15 cellular contexts compared by ENCODE assay signal in genomic region chr10:26622891-26623290, GRCh38.
DNase-seq lines count a peak whose midpoint lies in the region; ATAC-seq, FAIRE-seq and TF ChIP-seq lines count a peak whose summit lies in the region.
"Had no signal": no experiment of that assay in that cellular context is flagged by ENCODE, and none has a peak within 500 bp of the region (broad histone marks: within the 10 kb centered on the region; RNA-seq: fewer than 3 reads in every experiment).

No MANE protein-coding gene starts in this region.

- no peak overlapping the region for H3K4me3 Mint-ChIP-seq in CD8-positive, alpha-beta memory T cell
- H3K4me3 Mint-ChIP-seq in naive thymus-derived CD4-positive, alpha-beta T cell, result peak overlapping the region in 9 of 10 donors; percentile 6 to 82 (median 76)

- no peak for DNase-seq in CD8-positive, alpha-beta memory T cell
- DNase-seq in bronchial epithelial cell (ENCODE audit: low read depth), result peak; percentile 22
- no peak for DNase-seq in naive thymus-derived CD4-positive, alpha-beta T cell
- DNase-seq in NOMO-1 (lab: John Stamatoyannopoulos, UW; ENCODE audit: unreplicated experiment in 2 of 2), result no peak
- no peak for DNase-seq in NOMO-1 treated with dmso at 0.1 percent for 144 hours (lab: John Stamatoyannopoulos, UW; ENCODE audit: unreplicated experiment)
- DNase-seq in germinal center (ENCODE audit: low spot score), result no peak
- DNase-seq: activated CD4-positive, CD25-positive, alpha-beta regulatory T cell; dorsolateral prefrontal cortex; midbrain; NCI-H2171 had no signal

- no peaks in the 10 kb centered on the region for H3K9me3 ChIP-seq in CD8-positive, alpha-beta memory T cell (ENCODE audit: low read length)
- no peaks in the 10 kb centered on the region for H3K9me3 ChIP-seq in HEK293 (ENCODE audit: control insufficient read depth, insufficient read depth, low read depth, low read length)
- H3K9me3 ChIP-seq in naive thymus-derived CD4-positive, alpha-beta T cell (ENCODE audit: control insufficient read depth in 2 of 3, low read length in 3 of 3), result no peaks in the 10 kb centered on the region
- H3K9me3 ChIP-seq: ascending aorta had no signal

- H3K36me3 Mint-ChIP-seq in CD8-positive, alpha-beta memory T cell, result no peaks in the 10 kb centered on the region
- H3K36me3 Mint-ChIP-seq in naive thymus-derived CD4-positive, alpha-beta T cell, result peaks cover 0 to 3% (median 0%) of the 10 kb centered on the region in 5 donors

- H3K27ac ChIP-seq in CD8-positive, alpha-beta memory T cell (ENCODE audit: low read depth, low read length), result no peak overlapping the region
- no peak overlapping the region for H3K27ac ChIP-seq in HEK293 (ENCODE audit: extremely low read depth, low read depth, low read length)
- H3K27ac ChIP-seq in naive thymus-derived CD4-positive, alpha-beta T cell (ENCODE audit: low read depth, low read length), result no peak overlapping the region
- H3K27ac ChIP-seq: ascending aorta, BLaER1 had no signal

- H3K4me1 ChIP-seq in CD8-positive, alpha-beta memory T cell (ENCODE audit: insufficient read depth, low read length), result peaks cover 5% of the 10 kb centered on the region
- no peaks in the 10 kb centered on the region for H3K4me1 ChIP-seq in HEK293 (ENCODE audit: control insufficient read depth, insufficient read depth, low read length)
- H3K4me1 ChIP-seq in naive thymus-derived CD4-positive, alpha-beta T cell (ENCODE audit: control insufficient read depth in 2 of 2, insufficient read depth in 2 of 2, low read length in 2 of 2), result no peaks in the 10 kb centered on the region
- H3K4me1 ChIP-seq: ascending aorta, BLaER1 had no signal

- no peaks in the 10 kb centered on the region for H3K36me3 ChIP-seq in CD8-positive, alpha-beta memory T cell (ENCODE audit: insufficient read depth, low read length)
- H3K36me3 ChIP-seq in HEK293 (ENCODE audit: control insufficient read depth in 2 of 2, insufficient read depth in 1 of 2, low read length in 2 of 2), result no peaks in the 10 kb centered on the region
- no peaks in the 10 kb centered on the region for H3K36me3 ChIP-seq in bronchial epithelial cell (ENCODE audit: control insufficient read depth, insufficient read depth, low read length)
- no peaks in the 10 kb centered on the region for H3K36me3 ChIP-seq in naive thymus-derived CD4-positive, alpha-beta T cell (ENCODE audit: control insufficient read depth in 2 of 3, insufficient read depth in 3 of 3, low read length in 3 of 3)
- H3K36me3 ChIP-seq: ascending aorta, BLaER1 had no signal

- H3K27me3 ChIP-seq in CD8-positive, alpha-beta memory T cell (ENCODE audit: insufficient read depth, low read length, poor library complexity, severe bottlenecking), result peaks cover 8% of the 10 kb centered on the region
- H3K27me3 ChIP-seq in bronchial epithelial cell (ENCODE audit: control insufficient read depth, insufficient read depth, low read length), result no peaks in the 10 kb centered on the region
- peaks cover 0 to 7% of the 10 kb centered on the region in 2 donors for H3K27me3 ChIP-seq in naive thymus-derived CD4-positive, alpha-beta T cell (ENCODE audit: control insufficient read depth in 2 of 2, insufficient read depth in 2 of 2, low read length in 2 of 2)
- H3K27me3 ChIP-seq: ascending aorta had no signal

- POLR2A ChIA-PET in CD8-positive, alpha-beta memory T cell (lab: Charles Lee), result no interaction called here
- POLR2A ChIA-PET in HEK293 (lab: Yijun Ruan, JAX), result no interaction called here
- POLR2A ChIA-PET in naive thymus-derived CD4-positive, alpha-beta T cell (lab: Charles Lee), result no interaction called here

- no peak for ATAC-seq in naive thymus-derived CD4-positive, alpha-beta T cell
- ATAC-seq in GM18907 (IDR thresholded peaks at IDR 0.05; ENCODE audit: unreplicated experiment), result no peak

- H3K27me3 Mint-ChIP-seq in CD8-positive, alpha-beta memory T cell, result peaks cover 15 to 64% of the 10 kb centered on the region in 2 donors
- peaks cover 13 to 45% (median 21%) of the 10 kb centered on the region in 5 donors for H3K27me3 Mint-ChIP-seq in naive thymus-derived CD4-positive, alpha-beta T cell

- no peak for TF ChIP-seq CTCF in HEK293 (tag by site-specific recombination; IDR thresholded peaks at IDR 0.05)
- no peak for TF ChIP-seq CTCF in bronchial epithelial cell (IDR thresholded peaks at IDR 0.05; ENCODE audit: insufficient read depth, low read length, severe bottlenecking)

- no peak for FAIRE-seq in bronchial epithelial cell (lab: Jason Lieb, UNC)
- FAIRE-seq: GM18507 had no signal

- intact Hi-C loops in naive thymus-derived CD4-positive, alpha-beta T cell (cut with micrococcal nuclease), result loop anchor here in 1 of 2 donors (5.0 kb wide), 3 partner anchors 34 to 74 kb away; partner anchors contain the start of gene PDSS1

- H3K27ac Mint-ChIP-seq in CD8-positive, alpha-beta memory T cell, result no peak overlapping the region
- no peak overlapping the region for H3K27ac Mint-ChIP-seq in naive thymus-derived CD4-positive, alpha-beta T cell

- H3K9me3 Mint-ChIP-seq in CD8-positive, alpha-beta memory T cell, result no peaks in the 10 kb centered on the region
- H3K9me3 Mint-ChIP-seq in naive thymus-derived CD4-positive, alpha-beta T cell, result peaks cover 0 to 4% (median 0%) of the 10 kb centered on the region in 11 donors

- CTCF ChIA-PET in CD8-positive, alpha-beta memory T cell (lab: Charles Lee), result no interaction called here
- CTCF ChIA-PET in HEK293 (lab: Yijun Ruan, JAX), result no interaction called here
- CTCF ChIA-PET in naive thymus-derived CD4-positive, alpha-beta T cell (lab: Charles Lee), result no interaction called here

- peak overlapping the region; percentile 38 for H3K4me3 ChIP-seq in CD8-positive, alpha-beta memory T cell (ENCODE audit: low read length)
- H3K4me3 ChIP-seq in HEK293 (ENCODE audit: low read depth, low read length) (no peak overlapping the region), bronchial epithelial cell (ENCODE audit: low read depth, low read length) (no peak overlapping the region)
- H3K4me3 ChIP-seq in naive thymus-derived CD4-positive, alpha-beta T cell (ENCODE audit: low read length), result no peak overlapping the region
- H3K4me3 ChIP-seq: BLaER1 had no signal

- no peaks in the 10 kb centered on the region for H3K4me1 Mint-ChIP-seq in CD8-positive, alpha-beta memory T cell
- H3K4me1 Mint-ChIP-seq in naive thymus-derived CD4-positive, alpha-beta T cell, result peaks cover 0 to 17% (median 13%) of the 10 kb centered on the region in 7 donors

TF ChIP-seq in HEK293, 187 proteins besides CTCF, POLR2A, EP300 and RAD21:
- no peak for TF ChIP-seq ZNF202 (tag by site-specific recombination; IDR thresholded peaks at IDR 0.05; ENCODE audit: borderline replicate concordance)
- peak; percentile 89 for TF ChIP-seq ZBTB6 (tag by site-specific recombination; IDR thresholded peaks at IDR 0.05)
TF ChIP-seq in HEK293: peak in this region for 1.

Comparison
In these comparisons a context has a peak if more than half of its experiments do, and no peak if none do; other contexts are left out.
1. H3K4me3 Mint-ChIP-seq: peak in naive thymus-derived CD4-positive, alpha-beta T cell (9 of 10); none in CD8-positive, alpha-beta memory T cell (0 of 7).